In genomic region chr2:161983896-161984295, GRCh38 we compare ENCODE assay signal across 20 cellular contexts.
DNase-seq lines count a peak whose midpoint lies in the region; TF ChIP-seq lines count a peak whose summit lies in the region.
"Had no signal": no experiment of that assay in that cellular context is flagged by ENCODE, and none has a peak within 500 bp of the region (broad histone marks: within the 10 kb centered on the region; RNA-seq: fewer than 3 reads in every experiment).

No MANE protein-coding gene starts in this region.

- H3K36me3 ChIP-seq in brain microvascular endothelial cell (replicated peaks): no peaks in the 10 kb centered on the region
- H3K36me3 ChIP-seq in esophagus squamous epithelium: no peaks in the 10 kb centered on the region
- H3K36me3 ChIP-seq: ascending aorta, neural progenitor cell, spleen had no signal

- DNase-seq in ELR (ENCODE audit: low read depth) (peak; percentile 87), NCI-H226 (peak; percentile 9), brain microvascular endothelial cell (peak; percentile 17), iris pigment epithelial cell (ENCODE audit: low read depth) (peak; percentile 52), GM10266 (ENCODE audit: extremely low spot score) (no peak), esophagus squamous epithelium (lab: John Stamatoyannopoulos, UW) (no peak), Kasumi-1 (lab: John Stamatoyannopoulos, UW) (no peak), GM20000 (ENCODE audit: low spot score) (no peak)
- DNase-seq: activated B cell treated with CpG ODN at 0.5 μM for 24 hours; activated CD8-positive, alpha-beta T cell treated with anti-CD3 and anti-CD28 coated beads for 36 hours; activated naive CD4-positive, alpha-beta T cell treated with anti-CD3 and anti-CD28 coated beads for 36 hours; activated T-cell treated with anti-CD3 and anti-CD28 coated beads, Interleukin-2, amount 50 U/mL, for 4 hours; NCI-H1048; NCI-H2081 treated with DMSO at 0.1 percent for 48 hours; NCI-H510A treated with DMSO at 0.1 percent for 48 hours; psoas muscle; SHP77 treated with DMSO at 0.1 percent for 48 hours; spleen had no signal

- TF ChIP-seq CTCF in brain microvascular endothelial cell (IDR thresholded peaks at IDR 0.05; ENCODE audit: low read depth, low read length, missing control alignments): no peak
- no peak for TF ChIP-seq CTCF in GM10266 (IDR thresholded peaks at IDR 0.05; ENCODE audit: control insufficient read depth, insufficient read depth, low read depth, missing control alignments)
- TF ChIP-seq CTCF in esophagus squamous epithelium (IDR thresholded peaks at IDR 0.05): no peak
- no peak for TF ChIP-seq CTCF in GM20000 (IDR thresholded peaks at IDR 0.05; ENCODE audit: extremely low read depth, missing control alignments)

- H3K4me3 ChIP-seq in brain microvascular endothelial cell (ENCODE audit: low read depth, low read length) (no peak overlapping the region), esophagus squamous epithelium (no peak overlapping the region)
- H3K4me3 ChIP-seq: ascending aorta, neural progenitor cell, psoas muscle, spleen had no signal

- H3K9me3 ChIP-seq in esophagus squamous epithelium: no peaks in the 10 kb centered on the region
- H3K9me3 ChIP-seq: ascending aorta, psoas muscle, spleen had no signal

- 64 to 81% methylated on average over 1 of the region's 1 CpG for WGBS in esophagus squamous epithelium, 2 donors

- H3K4me1 ChIP-seq in esophagus squamous epithelium: no peaks in the 10 kb centered on the region
- H3K4me1 ChIP-seq: ascending aorta, neural progenitor cell, psoas muscle had no signal

- intact Hi-C loops in esophagus squamous epithelium (cut with DNase I): no loop called here

- no peak for TF ChIP-seq POLR2A in esophagus squamous epithelium (IDR thresholded peaks at IDR 0.05)

- H3K27me3 ChIP-seq in brain microvascular endothelial cell (replicated peaks): no peaks in the 10 kb centered on the region
- H3K27me3 ChIP-seq in esophagus squamous epithelium: no peaks in the 10 kb centered on the region
- H3K27me3 ChIP-seq: ascending aorta, neural progenitor cell, spleen had no signal

- no peak overlapping the region for H3K27ac ChIP-seq in brain microvascular endothelial cell
- H3K27ac ChIP-seq in esophagus squamous epithelium: no peak overlapping the region
- H3K27ac ChIP-seq: ascending aorta, neural progenitor cell, psoas muscle, spleen had no signal

- in situ Hi-C loops in brain microvascular endothelial cell (cut with HindIII; ENCODE audit: low pct_ligation_motif_present, low sequenced_read_pairs): no loop called here

Comparison
In these comparisons a context has a peak if more than half of its experiments do, and no peak if none do; other contexts are left out.
1. DNase-seq: peak in ELR (single experiment), NCI-H226 (single experiment), brain microvascular endothelial cell (single experiment) and iris pigment epithelial cell (single experiment); none in GM10266 (single experiment), esophagus squamous epithelium (single experiment), Kasumi-1 (0 of 2) and GM20000 (single experiment).